Comparison of ENCODE assay signal across 16 cellular contexts in the genomic region with DNA sequence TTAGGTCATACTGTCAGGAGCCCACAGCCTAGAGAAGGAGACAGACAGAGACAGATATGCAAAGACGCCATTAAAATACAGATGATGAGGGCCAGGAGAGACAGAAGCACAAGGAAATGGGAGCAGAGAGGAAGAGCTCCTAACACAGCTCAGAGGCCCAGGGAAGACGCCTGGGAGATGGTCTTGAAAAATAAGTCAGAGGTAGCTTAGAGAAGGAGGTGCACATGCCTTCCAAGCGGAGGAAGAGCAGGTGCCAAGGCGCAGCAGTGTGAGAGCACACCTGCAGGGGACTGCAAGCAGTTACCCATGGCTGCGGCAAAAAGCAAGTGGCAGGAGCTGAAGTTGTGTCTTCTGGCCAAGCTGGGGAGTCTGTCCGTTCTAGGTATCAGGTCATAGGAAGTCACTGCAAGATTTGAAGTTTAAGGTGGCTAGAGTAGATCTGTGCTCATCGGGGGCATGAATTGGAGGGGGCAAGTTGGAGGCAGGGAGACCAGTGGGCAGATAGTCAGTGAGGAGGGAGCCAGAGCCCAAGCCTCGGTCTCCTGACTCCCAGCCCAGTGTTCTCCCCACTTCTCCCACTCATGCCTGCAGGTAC. TPM values are rescaled to one million over a fixed set of nuclear protein-coding genes. Genes with fewer than 3 reads are reported as not detected.
"Had no signal": no experiment of that assay in that cellular context is flagged by ENCODE, and none has a peak within 500 bp of the region (broad histone marks: within the 10 kb centered on the region; RNA-seq: fewer than 3 reads in every experiment).

No MANE protein-coding gene starts in this region.

- H3K4me3 Mint-ChIP-seq: dendritic cell treated with granulocyte-macrophage colony-stimulating factor and Interleukin-4, amounts not matched to agents 40 ng/mL and 50 ng/mL, for 4 days; T-helper 1 cell treated with Interleukin-12 subunit alpha and Interleukin-12 subunit beta and Interleukin-4 antibody, amounts not matched to agents 30 μg/mL and 1 μg/mL, for 36 hours had no signal

- H3K36me3 ChIP-seq: suprapubic skin, upper lobe of right lung had no signal

- H3K4me3 ChIP-seq: body of pancreas, mucosa of descending colon had no signal

- H3K9me3 Mint-ChIP-seq: activated B cell treated with CpG ODN at 0.5 μM for 24 hours; activated CD4-positive, alpha-beta T cell treated with anti-CD3 and anti-CD28 coated beads, Interleukin-2, amount 10 ng/mL, durations not matched to agents 24 days and 14 days; activated naive CD4-positive, alpha-beta T cell treated with anti-CD3 and anti-CD28 coated beads for 36 hours; central memory CD8-positive, alpha-beta T cell; dendritic cell treated with granulocyte-macrophage colony-stimulating factor and Interleukin-4, amounts not matched to agents 40 ng/mL and 50 ng/mL, for 4 days; T-helper 1 cell treated with Interleukin-12 subunit alpha and Interleukin-12 subunit beta and Interleukin-4 antibody, amounts not matched to agents 30 μg/mL and 1 μg/mL, for 36 hours had no signal

- DNase-seq: activated CD4-positive, alpha-beta T cell treated with anti-CD3 and anti-CD28 coated beads, Interleukin-2, amount 10 ng/mL, durations not matched to agents 24 days and 14 days; body of pancreas; left cardiac atrium; mucosa of descending colon; stimulated activated CD4-positive, alpha-beta T cell treated with anti-CD3 and anti-CD28 coated beads, Interleukin-4, amount 100 ng/mL, for 1 hour; stimulated activated CD8-positive, alpha-beta memory T cell treated with anti-CD3 and anti-CD28 coated beads, Interleukin-4, amount 100 ng/mL, for 48 hours; stimulated activated naive CD8-positive, alpha-beta T cell treated with anti-CD3 and anti-CD28 coated beads, Interleukin-15, Interleukin-2, amounts not matched to agents 100 U/mL and 50 U/mL, for 24 hours; upper lobe of right lung had no signal

- H3K27ac ChIP-seq: body of pancreas, suprapubic skin, upper lobe of right lung had no signal

- H3K27ac Mint-ChIP-seq: activated B cell treated with CpG ODN at 0.5 μM for 24 hours; activated CD4-positive, alpha-beta T cell treated with anti-CD3 and anti-CD28 coated beads, Interleukin-2, amount 10 ng/mL, durations not matched to agents 24 days and 14 days; activated naive CD4-positive, alpha-beta T cell treated with anti-CD3 and anti-CD28 coated beads for 36 hours; dendritic cell treated with granulocyte-macrophage colony-stimulating factor and Interleukin-4, amounts not matched to agents 40 ng/mL and 50 ng/mL, for 4 days; T-helper 1 cell treated with Interleukin-12 subunit alpha and Interleukin-12 subunit beta and Interleukin-4 antibody, amounts not matched to agents 30 μg/mL and 1 μg/mL, for 36 hours had no signal

- H3K9me3 ChIP-seq: body of pancreas, mucosa of descending colon, suprapubic skin, upper lobe of right lung had no signal

RNA-seq across cellular contexts. Expression of a gene that starts 1.3 kb away (rescaled TPM):
- total RNA-seq: activated B cell treated with CpG ODN at 0.5 μM for 24 hours; activated CD4-positive, alpha-beta T cell treated with anti-CD3 and anti-CD28 coated beads, Interleukin-2, amount 10 ng/mL, durations not matched to agents 24 days and 14 days; activated naive CD4-positive, alpha-beta T cell treated with anti-CD3 and anti-CD28 coated beads for 36 hours; lung microvascular endothelial cell; naive thymus-derived CD8-positive, alpha-beta T cell had no signal
- polyA plus RNA-seq: naive thymus-derived CD8-positive, alpha-beta T cell had no signal
